23 cellular contexts compared by ENCODE assay signal in the genomic region with DNA sequence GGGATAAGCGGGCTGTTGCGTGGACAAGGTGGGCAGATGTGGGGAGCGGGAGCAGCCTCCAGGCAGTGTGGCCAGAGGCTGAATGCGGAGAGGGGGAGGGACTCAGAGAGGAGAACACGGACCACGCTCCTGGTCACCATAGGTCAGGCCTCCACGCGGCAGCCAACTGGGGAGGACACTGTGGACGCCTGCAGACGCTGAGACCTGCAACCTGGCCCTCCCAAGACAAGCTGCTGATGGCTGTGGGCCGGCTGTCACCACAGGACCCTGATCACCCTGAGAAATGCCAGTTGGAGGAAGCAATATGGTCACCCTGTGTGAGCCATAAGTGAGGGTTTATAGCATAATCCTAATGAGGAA. TPM values are rescaled to one million over a fixed set of nuclear protein-coding genes. Genes with fewer than 3 reads are reported as not detected.
A peak's percentile ranks its signal among the peaks of the same experiment; 100 is the strongest.
DNase-seq lines count a peak whose midpoint lies in the region; ATAC-seq, FAIRE-seq and TF ChIP-seq lines count a peak whose summit lies in the region.
"Had no signal": no experiment of that assay in that cellular context is flagged by ENCODE, and none has a peak within 500 bp of the region (broad histone marks: within the 10 kb centered on the region; RNA-seq: fewer than 3 reads in every experiment).

No MANE protein-coding gene starts in this region.

- no peak overlapping the region for H3K4me2 ChIP-seq in GM23338

- ATAC-seq in GM23338 (no peak), GM18498 (IDR thresholded peaks at IDR 0.05; ENCODE audit: unreplicated experiment) (no peak), HG03469 (IDR thresholded peaks at IDR 0.05; ENCODE audit: unreplicated experiment) (no peak)
- ATAC-seq: mucosa of descending colon had no signal

- peaks cover 72% of the 10 kb centered on the region for H3K4me1 Mint-ChIP-seq in GM23338

- peaks cover 47% of the 10 kb centered on the region for H4K20me1 ChIP-seq in GM23338 (replicated peaks; ENCODE audit: insufficient read depth)

- no peak for FAIRE-seq in kidney (lab: Jason Lieb, UNC)
- FAIRE-seq: D721Med had no signal

- 89 to 95% (median 93%) methylated on average over 9 to 11 of the region's 11 CpGs for WGBS in spleen, 5 donors

- no peak overlapping the region for H3K4me3 Mint-ChIP-seq in GM23338
- H3K4me3 Mint-ChIP-seq: activated naive CD8-positive, alpha-beta T cell; stimulated activated naive CD8-positive, alpha-beta T cell treated with anti-CD3 and anti-CD28 coated beads, Interleukin-15, Interleukin-2, amounts not matched to agents 100 ng/mL and 50 ng/mL, for 24 hours; T-helper 2 cell treated with Interferon-gamma antibody and Interleukin-4, amounts not matched to agents 5 μg/mL and 100 μg/mL, for 36 hours had no signal

- H3K4me3 ChIP-seq in GM23338 (no peak overlapping the region), kidney (ENCODE audit: low read length in 2 of 2) (no peak overlapping the region), spleen (no peak overlapping the region)
- H3K4me3 ChIP-seq: mucosa of descending colon, right lobe of liver, SJSA1, tibial nerve had no signal

- H3F3A ChIP-seq in GM23338 (replicated peaks; ENCODE audit: low read depth) = peaks cover 2% of the 10 kb centered on the region; the same call in 1 of the 2 replicates

- intact Hi-C loops in kidney (cut with DNase I) = no loop called here
- intact Hi-C loops in spleen (cut with DNase I; ENCODE audit: low total_unique reads) = no loop called here

- TF ChIP-seq POLR2A in spleen (IDR thresholded peaks at IDR 0.05) = no peak

- H3K36me3 Mint-ChIP-seq in GM23338 (ENCODE audit: low read depth) = peaks cover 34% of the 10 kb centered on the region
- H3K36me3 Mint-ChIP-seq: activated naive CD8-positive, alpha-beta T cell had no signal

- peak overlapping the region; percentile 74 for H3K27ac Mint-ChIP-seq in GM23338
- H3K27ac Mint-ChIP-seq: activated naive CD8-positive, alpha-beta T cell; stimulated activated naive CD8-positive, alpha-beta T cell treated with anti-CD3 and anti-CD28 coated beads, Interleukin-15, Interleukin-2, amounts not matched to agents 100 ng/mL and 50 ng/mL, for 24 hours; T-helper 2 cell treated with Interferon-gamma antibody and Interleukin-4, amounts not matched to agents 5 μg/mL and 100 μg/mL, for 36 hours had no signal

- TF ChIP-seq CTCF in GM23338 (conservative IDR thresholded peaks at IDR 0.05; ENCODE audit: low read depth in 2 of 2) = no peak
- no peak for TF ChIP-seq CTCF in kidney (IDR thresholded peaks at IDR 0.05; ENCODE audit: borderline replicate concordance, extremely low read depth, insufficient read depth)
- TF ChIP-seq CTCF in spleen (IDR thresholded peaks at IDR 0.05 in 8 of 11, conservative IDR thresholded peaks at IDR 0.05 in 3 of 11) = no peak

- H3K27ac ChIP-seq in GM23338 (ENCODE audit: low read depth) = no peak overlapping the region
- H3K27ac ChIP-seq in angular gyrus (ENCODE audit: low read depth, low read length) = peak overlapping the region; percentile 2
- H3K27ac ChIP-seq in kidney (ENCODE audit: low read depth in 2 of 2, low read length in 2 of 2) = no peak overlapping the region
- H3K27ac ChIP-seq in spleen = peak overlapping the region in 5 of 8 donors; percentile 11 to 96 (median 86)
- H3K27ac ChIP-seq: brain microvascular endothelial cell, right lobe of liver, SJSA1, tibial nerve had no signal

- H3K36me3 ChIP-seq in GM23338 (ENCODE audit: insufficient read depth) (no peaks in the 10 kb centered on the region), kidney (ENCODE audit: control insufficient read depth in 1 of 2, insufficient read depth in 2 of 2, low read length in 2 of 2) (peaks cover 0 to 2% of the 10 kb centered on the region in 2 donors), spleen (peaks cover 0 to 59% (median 33%) of the 10 kb centered on the region in 6 donors)
- H3K36me3 ChIP-seq: right lobe of liver had no signal

- peaks cover 41% of the 10 kb centered on the region for H3K4me1 ChIP-seq in GM23338 (ENCODE audit: insufficient read depth)
- H3K4me1 ChIP-seq in kidney (ENCODE audit: control insufficient read depth in 1 of 2, insufficient read depth in 1 of 2, low read depth in 1 of 2, low read length in 2 of 2) = peaks cover 0 to 9% of the 10 kb centered on the region in 2 donors
- peaks cover 47 to 97% (median 76%) of the 10 kb centered on the region in 6 donors for H3K4me1 ChIP-seq in spleen
- H3K4me1 ChIP-seq: right lobe of liver had no signal

- no peak overlapping the region for H3K9ac ChIP-seq in kidney (ENCODE audit: low read length in 2 of 2)

- DNase-seq in GM23338 (ENCODE audit: low spot score) (no peak), kidney (peak; percentile 68), spleen (no peak), NCI-H774 (lab: John Stamatoyannopoulos, UW) (no peak)
- DNase-seq: activated CD4-positive, CD25-positive, alpha-beta regulatory T cell; activated CD8-positive, alpha-beta memory T cell treated with anti-CD3 and anti-CD28 coated beads for 24 hours; activated T-cell treated with anti-CD3 and anti-CD28 coated beads, Interleukin-2, amount 50 U/mL, for 48 hours; AML-193; brain microvascular endothelial cell; hypothalamus; NCI-H2107; NCI-H524 treated with DMSO at 0.1 percent for 48 hours had no signal

- H3K79me2 ChIP-seq in GM23338 (replicated peaks; ENCODE audit: insufficient read depth) = peaks cover 98% of the 10 kb centered on the region

- H3K9me3 ChIP-seq in kidney (ENCODE audit: control insufficient read depth in 1 of 2, low read length in 2 of 2) = no peaks in the 10 kb centered on the region
- H3K9me3 ChIP-seq in spleen = no peaks in the 10 kb centered on the region
- H3K9me3 ChIP-seq: mucosa of descending colon, right lobe of liver, SJSA1, tibial nerve had no signal

- no peaks in the 10 kb centered on the region for H3K9me3 Mint-ChIP-seq in GM23338
- H3K9me3 Mint-ChIP-seq: stimulated activated naive CD8-positive, alpha-beta T cell treated with anti-CD3 and anti-CD28 coated beads, Interleukin-15, Interleukin-2, amounts not matched to agents 100 ng/mL and 50 ng/mL, for 24 hours; T-helper 2 cell treated with Interferon-gamma antibody and Interleukin-4, amounts not matched to agents 5 μg/mL and 100 μg/mL, for 36 hours had no signal

- H3K27me3 Mint-ChIP-seq in GM23338 (ENCODE audit: insufficient read depth, low read depth, poor library complexity) = peaks cover 20% of the 10 kb centered on the region
- H3K27me3 Mint-ChIP-seq: activated naive CD8-positive, alpha-beta T cell; stimulated activated naive CD8-positive, alpha-beta T cell treated with anti-CD3 and anti-CD28 coated beads, Interleukin-15, Interleukin-2, amounts not matched to agents 100 ng/mL and 50 ng/mL, for 24 hours had no signal

- H3K9me2 ChIP-seq in GM23338 (ENCODE audit: insufficient read depth) = no peaks in the 10 kb centered on the region

- H3K27me3 ChIP-seq in GM23338 (ENCODE audit: insufficient read depth) = no peaks in the 10 kb centered on the region
- H3K27me3 ChIP-seq in spleen (replicated peaks in 1 of 7) = no peaks in the 10 kb centered on the region
- H3K27me3 ChIP-seq: brain microvascular endothelial cell, right lobe of liver, SJSA1, tibial nerve had no signal

- no peak overlapping the region for H2AFZ ChIP-seq in GM23338

TF ChIP-seq in GM23338, 12 proteins besides CTCF, POLR2A, EP300 and RAD21 (continues in another document):
- TF ChIP-seq CREB1 (CRISPR knock-in tag; IDR thresholded peaks at IDR 0.05; ENCODE audit: low read depth) = no peak
- TF ChIP-seq JUNB (IDR thresholded peaks at IDR 0.05; ENCODE audit: unreplicated experiment) = no peak

RNA-seq across cellular contexts. Expression of a gene that starts 16.8 kb away (rescaled TPM):
- total RNA-seq in GM23338 (2014; rRNA removed; shearing (Covaris generic)) = 255 and 263 TPM in 2 replicates
- polyA plus RNA-seq in GM23338 (2016; fragmentation: Nextera tagmentation; extraction: Ambion mirVana) (75.0 and 78.0 TPM in 2 replicates), kidney (ENCODE audit: insufficient read depth, low read depth, low replicate concordance) (22.2 TPM), spleen (100 to 1,000 TPM in 1 of 3 donors, 10 to 100 TPM in 2; 52.2 to 123 (median 94.8) TPM)
- total RNA-seq in kidney (46.5 TPM), spleen (100 to 1,000 TPM; 126 to 322 (median 223) TPM)

Comparison
In these comparisons a context has a peak if more than half of its experiments do, and no peak if none do; other contexts are left out.
1. H3K27ac ChIP-seq: peak in angular gyrus (single experiment) and spleen (5 of 8); none in GM23338 (single experiment) and kidney (0 of 2).